Comparison of ENCODE assay signal across 8 cellular contexts in genomic region chr19:4831351-4832340, GRCh38. TPM values are rescaled to one million over a fixed set of nuclear protein-coding genes. Genes with fewer than 3 reads are reported as not detected.
DNase-seq lines count a peak whose midpoint lies in the region; ATAC-seq and TF ChIP-seq lines count a peak whose summit lies in the region.

TSS of gene TICAM1 (minus strand) at chr19:4831712. CDS start at chr19:4818377, 13,335 bp downstream.

- H3K9me2 ChIP-seq in hepatocyte (replicated peaks; ENCODE audit: insufficient read depth) = no peaks in the 10 kb centered on the region

- H3K27ac ChIP-seq in hepatocyte (peak within 1 kb of the TSS; percentile 86), gastrocnemius medialis (peak within 1 kb of the TSS; percentile 89 to 95 (median 92))

- peak; percentile 78 for ATAC-seq in HG03280 (IDR thresholded peaks at IDR 0.05; ENCODE audit: unreplicated experiment)
- ATAC-seq in gastrocnemius medialis = peak; percentile 86 to 90

- no peaks in the 10 kb centered on the region for H3K9me3 ChIP-seq in hepatocyte (ENCODE audit: low read depth)
- no peaks in the 10 kb centered on the region for H3K9me3 ChIP-seq in gastrocnemius medialis

- 16% methylated on average over 42 of the region's 60 CpGs for WGBS in hepatocyte (ENCODE audit: low lambda C conversion rate, missing lambda C conversion rate)

- H3K4me3 ChIP-seq in hepatocyte (peak within 1 kb of the TSS; percentile 81), gastrocnemius medialis (peak within 1 kb of the TSS; percentile 83 to 95 (median 92))

- peak within 1 kb of the TSS; percentile 75 for H3K4me2 ChIP-seq in hepatocyte

- H3K36me3 ChIP-seq in hepatocyte (replicated peaks; ENCODE audit: insufficient read depth, low read depth) = no peaks in the 10 kb centered on the region
- H3K36me3 ChIP-seq in gastrocnemius medialis = no peaks in the 10 kb centered on the region

- peaks cover 38% of the 10 kb centered on the region for H3K79me2 ChIP-seq in hepatocyte

- H3K4me1 ChIP-seq in hepatocyte (ENCODE audit: insufficient read depth) (peaks cover 12% of the 10 kb centered on the region), gastrocnemius medialis (peaks cover 12 to 20% of the 10 kb centered on the region in 2 donors)

- in situ Hi-C loops in gastrocnemius medialis (cut with MboI; ENCODE audit: low sequenced_read_pairs in 4 of 4) = no loop called here

- intact Hi-C loops in T-helper 2 cell treated with Interferon-gamma antibody and Interleukin-4, amounts not matched to agents 100 ng/mL and 5 ng/mL, for 36 hours (cut with micrococcal nuclease) = no loop called here
- intact Hi-C loops in gastrocnemius medialis (cut with DNase I; ENCODE audit: low total_unique reads) = loop anchor here (1.0 kb wide), 1 partner anchor 20 kb away; no protein-coding TSS in a partner anchor

- peak within 1 kb of the TSS; percentile 93 for H2AFZ ChIP-seq in hepatocyte

- DNase-seq in SIG-M5 treated with dmso at 0.1 percent for 504 hours (lab: John Stamatoyannopoulos, UW; ENCODE audit: unreplicated experiment) (peak; percentile 4), SIG-M5 (lab: John Stamatoyannopoulos, UW) (no peak), amniotic stem cell (lab: John Stamatoyannopoulos, UW) (peak; percentile 57), hepatocyte (ENCODE audit: low spot score) (peak; percentile 87), gastrocnemius medialis (peak; percentile 44 to 70), superior temporal gyrus (ENCODE audit: extremely low spot score) (no peak)

- TF ChIP-seq POLR2A in gastrocnemius medialis (IDR thresholded peaks at IDR 0.05) = peak; percentile 82 to 83

- H3K27me3 ChIP-seq in hepatocyte (no peaks in the 10 kb centered on the region), gastrocnemius medialis (no peaks in the 10 kb centered on the region)

- no peak for TF ChIP-seq CTCF in hepatocyte (IDR thresholded peaks at IDR 0.05; ENCODE audit: poor library complexity)
- TF ChIP-seq CTCF in gastrocnemius medialis (IDR thresholded peaks at IDR 0.05 in 4 of 5, conservative IDR thresholded peaks at IDR 0.05 in 1 of 5) = peak in 4 of 5 experiments; percentile 10 to 35 (median 20)

- H4K20me1 ChIP-seq in hepatocyte (ENCODE audit: insufficient read depth, poor library complexity, severe bottlenecking) = no peaks in the 10 kb centered on the region

RNA-seq across cellular contexts. Expression of gene TICAM1, which starts in this region (rescaled TPM):
- total RNA-seq in T-helper 2 cell treated with Interferon-gamma antibody and Interleukin-4, amounts not matched to agents 100 ng/mL and 5 ng/mL, for 36 hours = 20.5 and 22.8 TPM in 2 replicates
- 3.7 and 5.0 TPM in 2 replicates for total RNA-seq in hepatocyte
- polyA plus RNA-seq in hepatocyte = 20.5 and 21.3 TPM in 2 replicates
- 10 to 100 TPM in 2 of 4 donors, 1 to 10 TPM in 2; 5.9 to 14.0 (median 9.0) TPM for total RNA-seq in gastrocnemius medialis

Comparison
In these comparisons a context has a peak if more than half of its experiments do, and no peak if none do; other contexts are left out.
1. DNase-seq: peak in SIG-M5 treated with dmso at 0.1 percent for 504 hours (single experiment), amniotic stem cell (single experiment), hepatocyte (single experiment) and gastrocnemius medialis (2 of 2); none in SIG-M5 (single experiment) and superior temporal gyrus (single experiment).